16 cellular contexts compared by ENCODE assay signal in genomic region chr22:44030702-44031082, GRCh38. TPM values are rescaled to one million over a fixed set of nuclear protein-coding genes. Genes with fewer than 3 reads are reported as not detected.
A peak's percentile ranks its signal among the peaks of the same experiment; 100 is the strongest.
DNase-seq lines count a peak whose midpoint lies in the region; ATAC-seq, FAIRE-seq and TF ChIP-seq lines count a peak whose summit lies in the region.
"Had no signal": no experiment of that assay in that cellular context is flagged by ENCODE, and none has a peak within 500 bp of the region (broad histone marks: within the 10 kb centered on the region; RNA-seq: fewer than 3 reads in every experiment).

No MANE protein-coding gene starts in this region.

- H3K27ac Mint-ChIP-seq in activated naive CD4-positive, alpha-beta T cell treated with anti-CD3 and anti-CD28 coated beads, Interleukin-2, amount 50 U/mL, for 72 hours = peak overlapping the region; percentile 28 to 76
- H3K27ac Mint-ChIP-seq in activated CD4-positive, alpha-beta memory T cell treated with anti-CD3 and anti-CD28 coated beads, Interleukin-2, amount 10 ng/mL, durations not matched to agents 7 days and 5 days = peak overlapping the region; percentile 64
- H3K27ac Mint-ChIP-seq: natural killer cell; stimulated activated effector memory CD8-positive, alpha-beta T cell treated with anti-CD3 and anti-CD28 coated beads, Interleukin-12 subunit alpha, Interleukin-12 subunit beta, amount 100 ng/mL, for 72 hours had no signal

- H3K27ac ChIP-seq in kidney (ENCODE audit: low read depth in 2 of 2, low read length in 2 of 2) (peak overlapping the region; percentile 71 to 74), stomach (peak overlapping the region in 4 of 5 donors; percentile 32 to 59 (median 44))

- POLR2A ChIA-PET in activated CD4-positive, alpha-beta memory T cell treated with anti-CD3 and anti-CD28 coated beads, Interleukin-2, amount 10 ng/mL, durations not matched to agents 7 days and 5 days (lab: Charles Lee) = no interaction called here

- H3K9me3 Mint-ChIP-seq in activated naive CD4-positive, alpha-beta T cell treated with anti-CD3 and anti-CD28 coated beads, Interleukin-2, amount 50 U/mL, for 72 hours = no peaks in the 10 kb centered on the region
- no peaks in the 10 kb centered on the region for H3K9me3 Mint-ChIP-seq in activated CD4-positive, alpha-beta memory T cell treated with anti-CD3 and anti-CD28 coated beads, Interleukin-2, amount 10 ng/mL, durations not matched to agents 7 days and 5 days
- H3K9me3 Mint-ChIP-seq: natural killer cell; stimulated activated effector memory CD8-positive, alpha-beta T cell treated with anti-CD3 and anti-CD28 coated beads, Interleukin-12 subunit alpha, Interleukin-12 subunit beta, amount 100 ng/mL, for 72 hours had no signal

- H3K9me3 ChIP-seq in kidney (ENCODE audit: control insufficient read depth in 1 of 2, low read length in 2 of 2) (no peaks in the 10 kb centered on the region), stomach (no peaks in the 10 kb centered on the region)
- H3K9me3 ChIP-seq: sigmoid colon had no signal

- FAIRE-seq in kidney (lab: Jason Lieb, UNC) = no peak
- no peak for FAIRE-seq in GM19239 (lab: Jason Lieb, UNC)
- FAIRE-seq: GM18507 had no signal

- no peak for DNase-seq in activated naive CD4-positive, alpha-beta T cell treated with anti-CD3 and anti-CD28 coated beads, Interleukin-2, amount 50 U/mL, for 72 hours (ENCODE audit: low spot score in 2 of 2)
- no peak for DNase-seq in activated naive CD4-positive, alpha-beta T cell treated with anti-CD3 and anti-CD28 coated beads, Interleukin-2, amount 50 U/mL, for 16 hours
- no peak for DNase-seq in activated CD4-positive, alpha-beta memory T cell treated with anti-CD3 and anti-CD28 coated beads, Interleukin-2, amount 10 ng/mL, durations not matched to agents 7 days and 5 days
- peak; percentile 30 for DNase-seq in kidney
- no peak for DNase-seq in stomach
- DNase-seq in GM19239 (ENCODE audit: insufficient read length, low spot score) = no peak
- DNase-seq in islet precursor cell = no peak
- DNase-seq in DMS153 (lab: John Stamatoyannopoulos, UW) = no peak
- DNase-seq: activated CD8-positive, alpha-beta memory T cell treated with anti-CD3 and anti-CD28 coated beads for 24 hours; activated naive CD4-positive, alpha-beta T cell; MM.1S; natural killer cell; NCI-H2107; sigmoid colon had no signal

- H3K27me3 ChIP-seq in stomach = no peaks in the 10 kb centered on the region
- H3K27me3 ChIP-seq: sigmoid colon had no signal

- no peaks in the 10 kb centered on the region for H3K27me3 Mint-ChIP-seq in activated CD4-positive, alpha-beta memory T cell treated with anti-CD3 and anti-CD28 coated beads, Interleukin-2, amount 10 ng/mL, durations not matched to agents 7 days and 5 days

- H3K4me3 ChIP-seq in kidney (ENCODE audit: low read length in 2 of 2) (no peak overlapping the region), stomach (no peak overlapping the region)
- H3K4me3 ChIP-seq: sigmoid colon had no signal

- ATAC-seq in activated naive CD4-positive, alpha-beta T cell treated with anti-CD3 and anti-CD28 coated beads, Interleukin-2, amount 50 U/mL, for 72 hours = no peak
- ATAC-seq: natural killer cell had no signal

- TF ChIP-seq EP300 in stomach (IDR thresholded peaks at IDR 0.05) = no peak

- H3K4me3 Mint-ChIP-seq in activated CD4-positive, alpha-beta memory T cell treated with anti-CD3 and anti-CD28 coated beads, Interleukin-2, amount 10 ng/mL, durations not matched to agents 7 days and 5 days = no peak overlapping the region
- H3K4me3 Mint-ChIP-seq: natural killer cell had no signal

- intact Hi-C loops in kidney (cut with DNase I) = no loop called here
- intact Hi-C loops in stomach (cut with DNase I; ENCODE audit: low total_unique reads) = no loop called here

- H3K36me3 ChIP-seq in kidney (ENCODE audit: control insufficient read depth in 1 of 2, insufficient read depth in 2 of 2, low read length in 2 of 2) = no peaks in the 10 kb centered on the region
- H3K36me3 ChIP-seq in stomach = no peaks in the 10 kb centered on the region
- H3K36me3 ChIP-seq: sigmoid colon had no signal

- peaks cover 0 to 13% of the 10 kb centered on the region in 2 donors for H3K36me3 Mint-ChIP-seq in activated naive CD4-positive, alpha-beta T cell treated with anti-CD3 and anti-CD28 coated beads, Interleukin-2, amount 50 U/mL, for 72 hours
- no peaks in the 10 kb centered on the region for H3K36me3 Mint-ChIP-seq in activated CD4-positive, alpha-beta memory T cell treated with anti-CD3 and anti-CD28 coated beads, Interleukin-2, amount 10 ng/mL, durations not matched to agents 7 days and 5 days (ENCODE audit: low read depth)
- H3K36me3 Mint-ChIP-seq: natural killer cell had no signal

- no peak overlapping the region for H3K9ac ChIP-seq in kidney (ENCODE audit: low read length in 2 of 2)

- TF ChIP-seq CTCF in kidney (IDR thresholded peaks at IDR 0.05; ENCODE audit: borderline replicate concordance, extremely low read depth, insufficient read depth) (no peak), stomach (IDR thresholded peaks at IDR 0.05) (no peak)

- TF ChIP-seq POLR2A in stomach (IDR thresholded peaks at IDR 0.05) = no peak

- H3K4me1 ChIP-seq in kidney (ENCODE audit: control insufficient read depth in 1 of 2, insufficient read depth in 1 of 2, low read depth in 1 of 2, low read length in 2 of 2) (peaks cover 0 to 10% of the 10 kb centered on the region in 2 donors), stomach (peaks cover 0 to 18% (median 5%) of the 10 kb centered on the region in 4 donors)

- CTCF ChIA-PET in activated CD4-positive, alpha-beta memory T cell treated with anti-CD3 and anti-CD28 coated beads, Interleukin-2, amount 10 ng/mL, durations not matched to agents 7 days and 5 days (lab: Charles Lee) = interaction anchor here (0.8 to 1.1 kb wide), 2 partner anchors 34 to 37 kb away, joined by 3 read pairs; no protein-coding TSS in a partner anchor

- WGBS in stomach, 5 donors = 70 to 85% (median 74%) methylated on average over 8 of the region's 8 CpGs

- H3K4me1 Mint-ChIP-seq in activated CD4-positive, alpha-beta memory T cell treated with anti-CD3 and anti-CD28 coated beads, Interleukin-2, amount 10 ng/mL, durations not matched to agents 7 days and 5 days = peaks cover 43% of the 10 kb centered on the region

RNA-seq across cellular contexts. Expression of gene PARVB, which starts 6.6 kb away (rescaled TPM):
- 10 to 100 TPM; 21.6 to 73.7 TPM for total RNA-seq in activated naive CD4-positive, alpha-beta T cell treated with anti-CD3 and anti-CD28 coated beads, Interleukin-2, amount 50 U/mL, for 72 hours
- total RNA-seq in activated CD4-positive, alpha-beta memory T cell treated with anti-CD3 and anti-CD28 coated beads, Interleukin-2, amount 10 ng/mL, durations not matched to agents 7 days and 5 days = 10 to 100 TPM; 41.5 to 42.0 TPM
- 32.9 TPM for total RNA-seq in kidney
- polyA plus RNA-seq in kidney (ENCODE audit: insufficient read depth, low read depth, low replicate concordance) = 51.1 TPM
- total RNA-seq in stomach = 100 to 1,000 TPM in 1 of 5 donors, 10 to 100 TPM in 2, 1 to 10 TPM in 2; 2.9 to 143 (median 19.6) TPM
- polyA plus RNA-seq in stomach = 10 to 100 TPM in 2 of 3 donors, 1 to 10 TPM in 1; 6.7 to 24.5 (median 18.5) TPM
